In the genomic region with DNA sequence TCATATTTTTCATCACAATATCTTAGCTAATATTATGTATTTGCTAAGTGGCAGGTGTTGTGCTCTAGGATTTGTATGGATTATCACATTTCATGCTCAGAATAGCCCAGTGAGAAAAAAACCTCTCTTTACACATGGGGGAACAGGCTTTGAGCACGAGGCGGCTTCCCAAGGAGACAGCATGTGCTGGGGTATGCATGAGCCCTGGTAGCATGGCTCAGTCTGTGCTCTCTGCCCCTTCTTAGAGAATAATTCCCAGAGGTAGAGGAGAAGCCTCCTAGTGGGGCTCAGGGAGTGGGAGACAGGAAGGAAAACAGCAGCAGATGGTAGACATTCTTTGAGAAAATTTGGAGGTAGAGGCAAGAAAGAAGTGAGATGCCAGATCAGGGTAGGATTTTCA, we compare ENCODE assay signal across 16 cellular contexts. TPM values are rescaled to one million over a fixed set of nuclear protein-coding genes. Genes with fewer than 3 reads are reported as not detected.
A peak's percentile ranks its signal among the peaks of the same experiment; 100 is the strongest.
DNase-seq lines count a peak whose midpoint lies in the region; ATAC-seq and TF ChIP-seq lines count a peak whose summit lies in the region.
"Had no signal": no experiment of that assay in that cellular context is flagged by ENCODE, and none has a peak within 500 bp of the region (broad histone marks: within the 10 kb centered on the region; RNA-seq: fewer than 3 reads in every experiment).

No MANE protein-coding gene starts in this region.

- H3K36me3 Mint-ChIP-seq in T-helper 17 cell (ENCODE audit: low read depth): peaks cover 12% of the 10 kb centered on the region

- no peak overlapping the region for H3K4me3 Mint-ChIP-seq in T-helper 17 cell
- H3K4me3 Mint-ChIP-seq: CD4-positive, alpha-beta memory T cell; HFFc6; IgD-negative memory B cell had no signal

- no peaks in the 10 kb centered on the region for H3K36me3 ChIP-seq in BE2C

- H3K9me3 ChIP-seq in T-helper 17 cell (ENCODE audit: control insufficient read depth, low read length, poor library complexity, severe bottlenecking): no peaks in the 10 kb centered on the region
- H3K9me3 ChIP-seq in BE2C: no peaks in the 10 kb centered on the region

- H3K4me1 Mint-ChIP-seq in T-helper 17 cell: peaks cover 7% of the 10 kb centered on the region
- H3K4me1 Mint-ChIP-seq: IgD-negative memory B cell had no signal

- no peak for TF ChIP-seq CTCF in 22Rv1 (IDR thresholded peaks at IDR 0.05)
- no peak for TF ChIP-seq CTCF in BE2C (IDR thresholded peaks at IDR 0.05; ENCODE audit: low read depth, low read length)

- 0 out of 2 replicates have a peak overlapping the region, but pooled peaks have one; percentile 42 for H3K27ac ChIP-seq in 22Rv1
- H3K27ac ChIP-seq: BLaER1 treated with 17β-estradiol and CSF1 and Interleukin-3, amounts not matched to agents 10 nM and 100 nM had no signal

- no peaks in the 10 kb centered on the region for H3K4me1 ChIP-seq in BE2C

- DNase-seq in NCI-H82 (lab: John Stamatoyannopoulos, UW) (peak; percentile 59), NCI-H82 treated with DMSO at 0.1 percent for 48 hours (lab: John Stamatoyannopoulos, UW; ENCODE audit: unreplicated experiment) (no peak), DMS53 (lab: John Stamatoyannopoulos, UW) (peak; percentile 58), T-helper 17 cell (no peak), occipital lobe (lab: John Stamatoyannopoulos, UW) (no peak), BE2C (no peak)
- DNase-seq: 8988T; AML-193; CD4-positive, alpha-beta memory T cell; HCEC 1CT; HFFc6 had no signal

- H3K27me3 Mint-ChIP-seq in T-helper 17 cell: no peaks in the 10 kb centered on the region
- H3K27me3 Mint-ChIP-seq: CD4-positive, alpha-beta memory T cell; IgD-negative memory B cell had no signal

- no peak overlapping the region for H3K4me3 ChIP-seq in BE2C (ENCODE audit: low read depth, low read length)
- H3K4me3 ChIP-seq: BLaER1 treated with 17β-estradiol and CSF1 and Interleukin-3, amounts not matched to agents 10 nM and 100 nM; GM12878 had no signal

- peak overlapping the region; percentile 72 for H3K27ac Mint-ChIP-seq in T-helper 17 cell
- H3K27ac Mint-ChIP-seq: HFFc6 had no signal

- no peaks in the 10 kb centered on the region for H3K27me3 ChIP-seq in BE2C
- H3K27me3 ChIP-seq: BLaER1 treated with 17β-estradiol and CSF1 and Interleukin-3, amounts not matched to agents 10 nM and 100 nM had no signal

- ATAC-seq in T-helper 17 cell (no peak), HG02970 (IDR thresholded peaks at IDR 0.05; ENCODE audit: low FRiP score, unreplicated experiment) (no peak)
- ATAC-seq: GM12878 had no signal

RNA-seq across cellular contexts. Expression of a gene that starts 31.6 kb away (rescaled TPM):
- total RNA-seq in T-helper 17 cell: 10 to 100 TPM; 64.2 to 66.0 TPM
- 272 TPM for total RNA-seq in occipital lobe
- polyA plus RNA-seq in BE2C (2012; ENCODE audit: insufficient read depth, insufficient read length, low read depth): 13.6 TPM

Comparison
In these comparisons a context has a peak if more than half of its experiments do, and no peak if none do; other contexts are left out.
1. DNase-seq: peak in NCI-H82 (single experiment) and DMS53 (single experiment); none in NCI-H82 treated with DMSO at 0.1 percent for 48 hours (single experiment), T-helper 17 cell (0 of 3), occipital lobe (single experiment) and BE2C (single experiment).